1 cellular context compared by ENCODE assay signal in the genomic region with DNA sequence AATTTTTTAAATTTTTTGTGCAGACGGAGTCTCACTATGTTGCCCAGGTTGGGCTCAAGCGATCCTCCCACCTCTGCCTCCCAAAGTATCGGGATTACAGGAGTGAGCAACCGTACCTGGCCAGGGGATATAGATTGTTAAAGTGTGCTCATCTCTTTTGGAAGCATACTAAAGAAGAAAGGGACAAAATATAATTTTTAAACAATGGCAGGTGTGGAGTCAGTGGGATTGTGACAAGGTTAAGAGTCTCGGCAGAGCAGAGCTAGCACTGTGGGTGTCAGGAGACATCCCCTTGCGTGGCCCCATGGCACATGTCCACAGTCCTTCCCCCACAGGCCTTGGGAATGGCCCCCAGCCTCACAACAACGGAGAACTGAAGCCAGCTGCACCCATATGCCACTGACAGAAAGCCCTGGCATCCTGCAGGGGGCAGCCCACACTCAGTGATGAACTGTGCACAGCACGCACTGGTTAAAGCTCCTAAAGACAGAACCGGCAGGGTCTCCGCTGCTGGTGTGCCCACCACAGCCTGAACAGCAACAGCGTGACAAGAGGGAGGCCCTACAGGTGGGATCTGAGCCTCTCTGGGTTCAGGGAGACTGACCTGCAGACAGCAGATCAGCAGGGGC.
TF ChIP-seq lines count a peak whose summit lies in the region.

No MANE protein-coding gene starts in this region.

TF ChIP-seq in GM12878, 131 proteins besides CTCF, POLR2A, EP300 and RAD21:
- TF ChIP-seq SUZ12 (IDR thresholded peaks at IDR 0.05; ENCODE audit: unreplicated experiment) (no peak), PML (IDR thresholded peaks at IDR 0.05; ENCODE audit: low read length) (no peak), TARDBP (IDR thresholded peaks at IDR 0.05; ENCODE audit: borderline replicate concordance) (no peak), SREBF2 (IDR thresholded peaks at IDR 0.05; ENCODE audit: low read length) (no peak), ZNF384 (IDR thresholded peaks at IDR 0.05; ENCODE audit: borderline replicate concordance, low read depth, low read length) (no peak), ZNF207 (IDR thresholded peaks at IDR 0.05; ENCODE audit: borderline replicate concordance) (no peak), SIN3A (IDR thresholded peaks at IDR 0.05; ENCODE audit: low read depth, low read length) (no peak), STAT1 (conservative IDR thresholded peaks at IDR 0.05) (no peak), BMI1 (IDR thresholded peaks at IDR 0.05; ENCODE audit: borderline replicate concordance) (no peak), NR2C2 (IDR thresholded peaks at IDR 0.05; ENCODE audit: borderline replicate concordance, control insufficient read depth, insufficient read length, low read depth) (no peak), YY1 (IDR thresholded peaks at IDR 0.05; ENCODE audit: low read depth, low read length) (no peak), CBFB (IDR thresholded peaks at IDR 0.05; ENCODE audit: low read depth) (no peak), ZNF24 (IDR thresholded peaks at IDR 0.05) (no peak), RB1 (IDR thresholded peaks at IDR 0.05; ENCODE audit: borderline replicate concordance) (no peak), ZNF217 (IDR thresholded peaks at IDR 0.05) (no peak)
- TF ChIP-seq, protein P1, sequence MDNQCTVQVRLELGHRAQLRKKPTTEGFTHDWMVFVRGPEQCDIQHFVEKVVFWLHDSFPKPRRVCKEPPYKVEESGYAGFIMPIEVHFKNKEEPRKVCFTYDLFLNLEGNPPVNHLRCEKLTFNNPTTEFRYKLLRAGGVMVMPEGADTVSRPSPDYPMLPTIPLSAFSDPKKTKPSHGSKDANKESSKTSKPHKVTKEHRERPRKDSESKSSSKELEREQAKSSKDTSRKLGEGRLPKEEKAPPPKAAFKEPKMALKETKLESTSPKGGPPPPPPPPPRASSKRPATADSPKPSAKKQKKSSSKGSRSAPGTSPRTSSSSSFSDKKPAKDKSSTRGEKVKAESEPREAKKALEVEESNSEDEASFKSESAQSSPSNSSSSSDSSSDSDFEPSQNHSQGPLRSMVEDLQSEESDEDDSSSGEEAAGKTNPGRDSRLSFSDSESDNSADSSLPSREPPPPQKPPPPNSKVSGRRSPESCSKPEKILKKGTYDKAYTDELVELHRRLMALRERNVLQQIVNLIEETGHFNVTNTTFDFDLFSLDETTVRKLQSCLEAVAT (IDR thresholded peaks at IDR 0.05): no peak
